8 cellular contexts compared by ENCODE assay signal in genomic region chr6:130018830-130019795, GRCh38. TPM values are rescaled to one million over a fixed set of nuclear protein-coding genes. Genes with fewer than 3 reads are reported as not detected.
DNase-seq lines count a peak whose midpoint lies in the region; ATAC-seq, FAIRE-seq and TF ChIP-seq lines count a peak whose summit lies in the region.

No MANE protein-coding gene starts in this region.

- ATAC-seq in GM21526 (IDR thresholded peaks at IDR 0.05; ENCODE audit: low FRiP score, unreplicated experiment) (peak; percentile 16), left lung (peak; percentile 2)
- peak; percentile 19 to 20 for ATAC-seq in activated CD4-positive, CD25-positive, alpha-beta regulatory T cell treated with anti-CD3 and anti-CD28 coated beads, Interleukin-2, amount 50 U/mL, for 24 hours

- H3K27ac Mint-ChIP-seq in Calu3 (ENCODE audit: unreplicated experiment): peak overlapping the region; percentile 90

- intact Hi-C loops in Calu3 (cut with micrococcal nuclease; ENCODE audit: unreplicated experiment): loop anchor here (1.0 kb wide), 1 partner anchor 268 kb away; no protein-coding TSS in a partner anchor
- intact Hi-C loops in left lung (cut with DNase I): no loop called here

- H3K36me3 Mint-ChIP-seq in Calu3 (ENCODE audit: insufficient read depth, unreplicated experiment): peaks cover 24% of the 10 kb centered on the region

- H3K9me3 Mint-ChIP-seq in Calu3 (ENCODE audit: low read depth, unreplicated experiment): no peaks in the 10 kb centered on the region

- H3K27ac ChIP-seq in coronary artery (peak overlapping the region; percentile 72 to 91), left lung (peak overlapping the region; percentile 78 to 83)

- DNase-seq in Calu3 (peak; percentile 24), LNCaP clone FGC (ENCODE audit: low read depth) (no peak), coronary artery (ENCODE audit: low spot score) (peak; percentile 72), left lung (peak; percentile 41 to 84), RCC 7860 (ENCODE audit: low spot score) (no peak)
- DNase-seq in stimulated activated CD4-positive, alpha-beta T cell treated with anti-CD3 and anti-CD28 coated beads, Interleukin-4, amount 100 ng/mL, for 4 hours: peak; percentile 40

- H3K4me3 ChIP-seq in LNCaP clone FGC (ENCODE audit: low read depth, low read length) (peak overlapping the region; percentile 78), coronary artery (peak overlapping the region; percentile 96), left lung (peak overlapping the region; percentile 74 to 86)

- TF ChIP-seq CTCF in Calu3 (IDR thresholded peaks at IDR 0.05; ENCODE audit: unreplicated experiment) (no peak), LNCaP clone FGC (IDR thresholded peaks at IDR 0.05; ENCODE audit: control insufficient read depth, extremely low read depth, insufficient read depth) (no peak), coronary artery (IDR thresholded peaks at IDR 0.05) (no peak), left lung (IDR thresholded peaks at IDR 0.05) (no peak)

- BruUV-seq in Calu3 (replicated peaks; lab: Mats Ljungman, UMichigan): no TSS peak

- CTCF ChIA-PET in Calu3 (lab: Charles Lee): no interaction called here

- H3K27me3 Mint-ChIP-seq in Calu3 (ENCODE audit: unreplicated experiment): no peaks in the 10 kb centered on the region

- no peak for FAIRE-seq in RCC 7860 (lab: Jason Lieb, UNC)

- no peaks in the 10 kb centered on the region for H3K4me1 Mint-ChIP-seq in Calu3 (ENCODE audit: low read depth, unreplicated experiment)

- no peaks in the 10 kb centered on the region for H3K36me3 ChIP-seq in left lung

- H3K4me3 Mint-ChIP-seq in Calu3 (ENCODE audit: low read depth, unreplicated experiment): peak overlapping the region; percentile 90

- peaks cover 0 to 13% of the 10 kb centered on the region in 2 donors for H3K4me1 ChIP-seq in left lung

- H3K27me3 ChIP-seq in left lung: no peaks in the 10 kb centered on the region

- H3K9me3 ChIP-seq in left lung: no peaks in the 10 kb centered on the region

RNA-seq across cellular contexts. Expression of gene L3MBTL3, which starts 0.7 kb away (rescaled TPM):
- total RNA-seq in Calu3 (2022): 9.6 and 13.4 TPM in 2 replicates
- total RNA-seq in left lung: 1 to 10 TPM; 5.7 to 6.4 TPM

Comparison
In these comparisons a context has a peak if more than half of its experiments do, and no peak if none do; other contexts are left out.
1. DNase-seq: peak in Calu3 (single experiment), coronary artery (single experiment), left lung (2 of 2) and stimulated activated CD4-positive, alpha-beta T cell treated with anti-CD3 and anti-CD28 coated beads, Interleukin-4, amount 100 ng/mL, for 4 hours (2 of 2); none in LNCaP clone FGC (single experiment) and RCC 7860 (single experiment).
2. Peak in every context shown above with its lines, with median percentiles within 50 percentile points of each other: ATAC-seq and H3K4me3 ChIP-seq.